In the genomic region with DNA sequence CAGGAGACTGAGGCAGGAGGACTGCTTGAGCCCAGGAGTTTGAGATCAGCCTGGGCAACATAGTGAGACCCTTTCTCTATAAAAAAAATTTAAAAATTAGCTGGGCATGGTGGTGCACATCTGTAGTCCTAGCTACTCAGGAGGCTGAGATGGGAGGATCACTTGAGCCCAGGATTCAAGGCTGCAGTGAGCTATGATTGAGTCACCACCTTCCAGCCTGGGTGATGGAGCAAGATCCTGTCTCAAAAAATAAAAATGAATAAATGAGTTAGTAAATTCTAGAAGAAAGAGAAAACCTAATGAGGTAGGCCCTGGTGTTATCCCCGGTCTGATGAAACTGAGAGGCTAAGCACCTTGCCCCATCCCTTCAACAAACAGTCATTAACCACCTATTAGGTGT, we compare ENCODE assay signal across 6 cellular contexts. TPM values are rescaled to one million over a fixed set of nuclear protein-coding genes. Genes with fewer than 3 reads are reported as not detected.
"Had no signal": no experiment of that assay in that cellular context is flagged by ENCODE, and none has a peak within 500 bp of the region (broad histone marks: within the 10 kb centered on the region; RNA-seq: fewer than 3 reads in every experiment).

No MANE protein-coding gene starts in this region.

RNA-seq across cellular contexts. Expression of a gene that starts 1.1 kb away (rescaled TPM):
- total RNA-seq: activated CD4-positive, alpha-beta memory T cell treated with anti-CD3 and anti-CD28 coated beads, Interleukin-2, amount 10 ng/mL, durations not matched to agents 7 days and 5 days; activated CD8-positive, alpha-beta memory T cell treated with anti-CD3 and anti-CD28 coated beads, Interleukin-2, amount 10 ng/mL, durations not matched to agents 7 days and 5 days; cerebellum; LHCN-M2; OCI-LY7; Right ventricle myocardium inferior had no signal
